In the genomic region with DNA sequence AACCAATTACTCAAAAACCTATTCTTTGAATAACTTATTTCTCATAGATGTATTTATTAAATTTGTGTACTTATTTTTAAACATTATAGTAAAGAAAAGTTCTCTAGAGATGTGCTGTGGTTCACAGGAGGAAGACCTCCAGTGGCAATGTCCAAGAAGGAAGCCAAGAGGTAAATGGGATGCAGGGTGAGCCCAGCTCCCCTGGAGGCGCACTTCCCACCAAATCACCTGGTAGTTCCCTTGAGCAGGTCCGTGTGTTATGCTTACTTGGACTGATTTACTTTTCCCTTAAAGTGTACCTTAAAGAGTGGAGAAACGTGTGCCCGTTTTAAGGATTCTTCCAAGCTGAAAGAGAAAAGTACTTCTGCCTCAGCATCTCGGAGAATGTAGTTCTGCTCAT, we compare ENCODE assay signal across 20 cellular contexts.
"Had no signal": no experiment of that assay in that cellular context is flagged by ENCODE, and none has a peak within 500 bp of the region (broad histone marks: within the 10 kb centered on the region; RNA-seq: fewer than 3 reads in every experiment).

No MANE protein-coding gene starts in this region.

- H2AFZ ChIP-seq: parathyroid adenoma had no signal

- H3K4me3 ChIP-seq: cardiac muscle cell, gastroesophageal sphincter, heart right ventricle, left lung, tibial nerve, vagina had no signal

- H3K9ac ChIP-seq: parathyroid adenoma had no signal

- DNase-seq: activated CD4-positive, alpha-beta memory T cell treated with anti-CD3 and anti-CD28 coated beads, Interleukin-2, amount 10 ng/mL, durations not matched to agents 7 days and 5 days; activated effector memory CD4-positive, alpha-beta T cell treated with Interleukin-2 at 50 U/mL for 16 hours; activated naive CD4-positive, alpha-beta T cell treated with anti-CD3 and anti-CD28 coated beads, Interleukin-2, amount 50 U/mL, for 16 hours; activated T-cell treated with anti-CD3 and anti-CD28 coated beads, Interleukin-2, amount 50 U/mL, for 4 hours; erythroblast; heart right ventricle; kidney; left lung; mammary epithelial cell; naive thymus-derived CD4-positive, alpha-beta T cell; stimulated activated CD4-positive, alpha-beta T cell treated with anti-CD3 and anti-CD28 coated beads, Interleukin-15, amount 100 ng/mL, for 24 hours; stimulated activated CD4-positive, alpha-beta T cell treated with anti-CD3 and anti-CD28 coated beads, Interleukin-4, amount 100 ng/mL, for 1 hour; stimulated activated naive B cell treated with anti-CD40 and anti-IgM and Interleukin-4, amounts not matched to agents 10 μg/mL and 1 μg/mL and 100 μg/mL, for 72 hours; substantia nigra; T1000 had no signal

- H3K4me1 ChIP-seq: heart right ventricle, left lung, parathyroid adenoma, tibial nerve, vagina had no signal

- H3K79me2 ChIP-seq: parathyroid adenoma had no signal

- H3K4me1 Mint-ChIP-seq: activated CD4-positive, alpha-beta memory T cell treated with anti-CD3 and anti-CD28 coated beads, Interleukin-2, amount 10 ng/mL, durations not matched to agents 7 days and 5 days; naive thymus-derived CD4-positive, alpha-beta T cell; stimulated activated naive B cell treated with anti-CD40 and anti-IgM and Interleukin-4, amounts not matched to agents 10 μg/mL and 1 μg/mL and 100 μg/mL, for 72 hours had no signal

- H3K27me3 Mint-ChIP-seq: activated CD4-positive, alpha-beta memory T cell treated with anti-CD3 and anti-CD28 coated beads, Interleukin-2, amount 10 ng/mL, durations not matched to agents 7 days and 5 days; naive thymus-derived CD4-positive, alpha-beta T cell; stimulated activated naive B cell treated with anti-CD40 and anti-IgM and Interleukin-4, amounts not matched to agents 10 μg/mL and 1 μg/mL and 100 μg/mL, for 72 hours had no signal

- H3K9me3 Mint-ChIP-seq: activated CD4-positive, alpha-beta memory T cell treated with anti-CD3 and anti-CD28 coated beads, Interleukin-2, amount 10 ng/mL, durations not matched to agents 7 days and 5 days; activated T-cell treated with anti-CD3 and anti-CD28 coated beads, Interleukin-2, amount 50 U/mL, for 4 hours; naive thymus-derived CD4-positive, alpha-beta T cell; stimulated activated naive B cell treated with anti-CD40 and anti-IgM and Interleukin-4, amounts not matched to agents 10 μg/mL and 1 μg/mL and 100 μg/mL, for 72 hours had no signal

- H3K27ac ChIP-seq: cardiac muscle cell, gastroesophageal sphincter, heart right ventricle, left lung, parathyroid adenoma, tibial nerve, vagina had no signal

- ATAC-seq: activated T-cell treated with anti-CD3 and anti-CD28 coated beads, Interleukin-2, amount 50 U/mL, for 4 hours; gastroesophageal sphincter; heart right ventricle; left lung; naive thymus-derived CD4-positive, alpha-beta T cell; stimulated activated naive B cell treated with anti-CD40 and anti-IgM and Interleukin-4, amounts not matched to agents 10 μg/mL and 1 μg/mL and 100 μg/mL, for 72 hours had no signal

- H3K9me3 ChIP-seq: gastroesophageal sphincter, heart right ventricle, left lung, tibial nerve, vagina had no signal

- H3K4me3 Mint-ChIP-seq: activated CD4-positive, alpha-beta memory T cell treated with anti-CD3 and anti-CD28 coated beads, Interleukin-2, amount 10 ng/mL, durations not matched to agents 7 days and 5 days; activated T-cell treated with anti-CD3 and anti-CD28 coated beads, Interleukin-2, amount 50 U/mL, for 4 hours; naive thymus-derived CD4-positive, alpha-beta T cell; stimulated activated naive B cell treated with anti-CD40 and anti-IgM and Interleukin-4, amounts not matched to agents 10 μg/mL and 1 μg/mL and 100 μg/mL, for 72 hours had no signal

- H3K27ac Mint-ChIP-seq: activated CD4-positive, alpha-beta memory T cell treated with anti-CD3 and anti-CD28 coated beads, Interleukin-2, amount 10 ng/mL, durations not matched to agents 7 days and 5 days; naive thymus-derived CD4-positive, alpha-beta T cell; stimulated activated naive B cell treated with anti-CD40 and anti-IgM and Interleukin-4, amounts not matched to agents 10 μg/mL and 1 μg/mL and 100 μg/mL, for 72 hours had no signal

- H3K27me3 ChIP-seq: cardiac muscle cell, gastroesophageal sphincter, heart right ventricle, left lung, tibial nerve, vagina had no signal
